Comparison of ENCODE assay signal across 8 cellular contexts in the genomic region with DNA sequence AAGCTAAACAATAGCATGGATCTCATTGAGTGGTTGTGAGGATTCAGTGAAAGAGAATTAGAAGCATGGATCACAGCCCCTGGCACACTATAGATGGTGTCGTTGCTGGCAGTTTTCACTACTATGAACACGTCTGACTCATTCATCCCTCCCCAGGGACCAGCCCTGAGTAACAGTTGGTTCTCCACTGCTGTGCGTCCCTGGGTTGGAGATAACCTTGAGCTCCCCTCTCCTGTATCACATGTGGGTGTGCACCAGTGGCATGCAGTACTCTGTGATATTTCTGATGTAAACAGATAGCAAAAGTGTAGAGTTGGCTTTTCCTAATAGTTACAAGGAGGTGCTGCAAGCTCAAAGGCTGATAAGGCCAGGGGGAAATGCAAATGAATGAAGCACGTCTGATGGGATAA. TPM values are rescaled to one million over a fixed set of nuclear protein-coding genes. Genes with fewer than 3 reads are reported as not detected.
DNase-seq lines count a peak whose midpoint lies in the region; ATAC-seq, FAIRE-seq and TF ChIP-seq lines count a peak whose summit lies in the region.

No MANE protein-coding gene starts in this region.

- peak; percentile 48 for TF ChIP-seq POLR2A in NB4 (IDR thresholded peaks at IDR 0.05; ENCODE audit: extremely low read depth, insufficient read length)

- TF ChIP-seq CTCF in NB4 (IDR thresholded peaks at IDR 0.05; ENCODE audit: low read depth, low read length) = no peak
- no peak for TF ChIP-seq CTCF in foreskin fibroblast (IDR thresholded peaks at IDR 0.05; ENCODE audit: low read depth, low read length)
- TF ChIP-seq CTCF in Caco-2 (IDR thresholded peaks at IDR 0.05; ENCODE audit: insufficient read depth in 1 of 2, low read depth in 1 of 2, low read length in 1 of 2, severe bottlenecking in 1 of 2, unreplicated experiment in 1 of 2) = no peak
- no peak for TF ChIP-seq CTCF in colonic mucosa (IDR thresholded peaks at IDR 0.05)

- no peak overlapping the region for H3K4me3 Mint-ChIP-seq in Caco-2 (ENCODE audit: unreplicated experiment)

- H3K9me3 Mint-ChIP-seq in Caco-2 (ENCODE audit: unreplicated experiment) = no peaks in the 10 kb centered on the region

- no TSS peak for BruUV-seq in Caco-2 (replicated peaks; lab: Mats Ljungman, UMichigan)

- H3K27ac ChIP-seq in small intestine (ENCODE audit: low read depth in 1 of 2, low read length in 1 of 2) (peak overlapping the region in 1 of 2 donors; percentile 18), colonic mucosa (no peak overlapping the region)

- H3K36me3 ChIP-seq in small intestine (ENCODE audit: control insufficient read depth in 2 of 2, insufficient read depth in 2 of 2, low read length in 2 of 2) = no peaks in the 10 kb centered on the region
- H3K36me3 ChIP-seq in Caco-2 (ENCODE audit: control insufficient read depth, insufficient read depth, low read length) = no peaks in the 10 kb centered on the region
- no peaks in the 10 kb centered on the region for H3K36me3 ChIP-seq in colonic mucosa

- intact Hi-C loops in Caco-2 (cut with micrococcal nuclease; ENCODE audit: unreplicated experiment) (no loop called here), colonic mucosa (cut with DNase I) (no loop called here)

- H3K9ac ChIP-seq in colonic mucosa (ENCODE audit: low read depth in 2 of 2, low read length in 2 of 2) = no peak overlapping the region

- POLR2A ChIA-PET in Caco-2 (lab: Charles Lee) = no interaction called here

- peaks cover 6% of the 10 kb centered on the region for H3K27me3 Mint-ChIP-seq in Caco-2 (ENCODE audit: insufficient read depth, unreplicated experiment)

- H3K9me3 ChIP-seq in small intestine (ENCODE audit: control insufficient read depth, low read depth) = no peaks in the 10 kb centered on the region
- no peaks in the 10 kb centered on the region for H3K9me3 ChIP-seq in Caco-2
- no peaks in the 10 kb centered on the region for H3K9me3 ChIP-seq in colonic mucosa

- CTCF ChIA-PET in Caco-2 (lab: Charles Lee) = interaction anchor here (0.5 kb wide), 1 partner anchor 335 kb away, joined by 3 read pairs; no protein-coding TSS in a partner anchor

- no peak for FAIRE-seq in small intestine (lab: Jason Lieb, UNC)

- no peaks in the 10 kb centered on the region for H3K4me1 Mint-ChIP-seq in Caco-2 (ENCODE audit: low read depth, unreplicated experiment)

- peak; percentile 7 for DNase-seq in EH (ENCODE audit: low read depth)
- DNase-seq in NB4 (ENCODE audit: low read depth) = peak; percentile 96
- peak; percentile 5 to 14 for DNase-seq in foreskin fibroblast
- no peak for DNase-seq in small intestine
- no peak for DNase-seq in Caco-2
- no peak for DNase-seq in NCI-H128 (lab: John Stamatoyannopoulos, UW; ENCODE audit: unreplicated experiment)
- DNase-seq in colonic mucosa = no peak

- peaks cover 0 to 7% of the 10 kb centered on the region in 2 donors for H3K4me1 ChIP-seq in small intestine (ENCODE audit: control insufficient read depth in 2 of 2, insufficient read depth in 1 of 2, low read depth in 1 of 2, low read length in 1 of 2)
- H3K4me1 ChIP-seq in Caco-2 = no peaks in the 10 kb centered on the region
- no peaks in the 10 kb centered on the region for H3K4me1 ChIP-seq in colonic mucosa

- peak; percentile 60 for ATAC-seq in GM21529 (IDR thresholded peaks at IDR 0.05; ENCODE audit: unreplicated experiment)

- WGBS in small intestine, 3 donors = 24 to 37% (median 32%) methylated on average over 4 of the region's 4 CpGs

- no peaks in the 10 kb centered on the region for H3K36me3 Mint-ChIP-seq in Caco-2 (ENCODE audit: insufficient read depth, unreplicated experiment)

- H3K4me3 ChIP-seq in NB4 (ENCODE audit: low read depth, low read length) (no peak overlapping the region), foreskin fibroblast (ENCODE audit: low read depth in 1 of 2, low read length in 2 of 2) (no peak overlapping the region), small intestine (ENCODE audit: low read depth in 1 of 2, low read length in 2 of 2) (no peak overlapping the region), Caco-2 (ENCODE audit: low read depth, low read length) (no peak overlapping the region), colonic mucosa (no peak overlapping the region)

- no peak overlapping the region for H3K27ac Mint-ChIP-seq in Caco-2 (ENCODE audit: unreplicated experiment)

- H3K27me3 ChIP-seq in small intestine (ENCODE audit: control insufficient read depth in 2 of 2, insufficient read depth in 2 of 2, low read length in 2 of 2) (no peaks in the 10 kb centered on the region), Caco-2 (replicated peaks; ENCODE audit: control insufficient read depth, insufficient read depth, low read length) (no peaks in the 10 kb centered on the region), colonic mucosa (no peaks in the 10 kb centered on the region)

RNA-seq across cellular contexts. Expression of gene LCP2, which starts 8.8 kb away (rescaled TPM):
- polyA plus RNA-seq in small intestine = 1 to 10 TPM; 2.9 to 9.2 (median 6.4) TPM
- total RNA-seq in Caco-2 (2022) (not detected in 2 replicates), colonic mucosa (10 to 100 TPM in 1 of 2 donors, 1 to 10 TPM in 1; 8.0 to 13.4 TPM)

Comparison
In these comparisons a context has a peak if more than half of its experiments do, and no peak if none do; other contexts are left out.
1. DNase-seq: peak in EH (single experiment), NB4 (single experiment) and foreskin fibroblast (2 of 2); none in small intestine (single experiment), Caco-2 (0 of 2), NCI-H128 (single experiment) and colonic mucosa (single experiment).